ENCODE assay signal across 16 cellular contexts in genomic region chr16:66400503-66401380, GRCh38. TPM values are rescaled to one million over a fixed set of nuclear protein-coding genes. Genes with fewer than 3 reads are reported as not detected.
"Had no signal": no experiment of that assay in that cellular context is flagged by ENCODE, and none has a peak within 500 bp of the region (broad histone marks: within the 10 kb centered on the region; RNA-seq: fewer than 3 reads in every experiment).

No MANE protein-coding gene starts in this region.

- FAIRE-seq: endometrium had no signal

- DNase-seq: activated CD4-positive, alpha-beta T cell treated with anti-CD3 and anti-CD28 coated beads for 48 hours; activated effector memory CD4-positive, alpha-beta T cell treated with Interleukin-2 at 50 U/mL for 16 hours; activated T-cell treated with anti-CD3 and anti-CD28 coated beads, Interleukin-2, amount 50 U/mL, for 1 hour; dorsolateral prefrontal cortex; foreskin melanocyte; mucosa of descending colon; natural killer cell; occipital lobe; stimulated activated CD4-positive, alpha-beta T cell treated with anti-CD3 and anti-CD28 coated beads, Interleukin-4, amount 100 ng/mL, for 4 hours; stimulated activated naive CD8-positive, alpha-beta T cell treated with anti-CD3 and anti-CD28 coated beads, Interleukin-15, amount 100 ng/mL, for 72 hours had no signal

- H3K9me3 ChIP-seq: mucosa of descending colon had no signal

- ATAC-seq: mucosa of descending colon; natural killer cell; SK-N-SH treated with all-trans-retinoic acid at 6 μM for 48 hours; stimulated activated naive CD8-positive, alpha-beta T cell treated with anti-CD3 and anti-CD28 coated beads, Interleukin-15, amount 100 ng/mL, for 72 hours; WTC11 had no signal

- H3K4me3 ChIP-seq: dorsolateral prefrontal cortex, lung, mucosa of descending colon had no signal

RNA-seq across cellular contexts. Expression of gene BEAN1, which starts 26.4 kb away (rescaled TPM):
- total RNA-seq: activated CD8-positive, alpha-beta memory T cell treated with anti-CD3 and anti-CD28 coated beads for 36 hours; natural killer cell; T-helper 1 cell treated with Interleukin-12 subunit alpha and Interleukin-12 subunit beta and Interleukin-4 antibody, amounts not matched to agents 30 ng/mL and 1 ng/mL, for 36 hours; WTC11 had no signal

RNA-seq across cellular contexts. Expression of gene CDH5, which starts 34.3 kb away (rescaled TPM):
- total RNA-seq: activated CD8-positive, alpha-beta memory T cell treated with anti-CD3 and anti-CD28 coated beads for 36 hours; natural killer cell; T-helper 1 cell treated with Interleukin-12 subunit alpha and Interleukin-12 subunit beta and Interleukin-4 antibody, amounts not matched to agents 30 ng/mL and 1 ng/mL, for 36 hours had no signal
